In the genomic region with DNA sequence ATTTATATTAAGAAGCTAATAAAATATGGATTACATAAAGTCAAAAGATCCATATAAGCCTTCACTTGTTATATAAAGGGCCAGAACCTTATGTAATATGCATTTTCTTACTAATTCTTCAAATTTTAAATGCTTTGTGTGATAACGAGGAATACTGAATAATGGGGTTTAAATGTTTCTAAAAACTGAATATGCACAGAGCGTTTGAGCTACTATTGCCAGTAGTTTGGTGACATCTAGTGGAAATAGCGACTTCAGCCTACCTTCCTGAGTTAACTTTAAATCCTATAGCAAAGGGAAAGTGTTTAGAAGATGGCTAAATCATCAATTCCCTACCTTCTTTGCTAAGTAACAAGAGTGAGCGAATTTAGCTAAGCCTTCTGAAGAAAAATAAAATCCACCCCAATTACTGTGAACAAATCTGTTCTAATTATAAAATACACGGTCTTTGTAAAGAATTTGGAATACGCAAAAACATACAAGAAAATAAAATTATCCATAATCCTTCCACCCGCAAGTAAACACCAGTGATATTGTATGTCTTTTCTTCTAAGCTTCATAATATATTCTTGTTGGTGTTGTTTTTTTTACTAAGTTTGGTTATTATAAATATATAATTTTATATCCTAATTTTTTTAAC, we compare ENCODE assay signal across 8 cellular contexts.
A peak's percentile ranks its signal among the peaks of the same experiment; 100 is the strongest.
DNase-seq lines count a peak whose midpoint lies in the region; ATAC-seq and TF ChIP-seq lines count a peak whose summit lies in the region.

No MANE protein-coding gene starts in this region.

- TF ChIP-seq CTCF in OCI-LY7 (conservative IDR thresholded peaks at IDR 0.05; ENCODE audit: low read length): peak; percentile 66
- peak; percentile 66 for TF ChIP-seq CTCF in fibroblast of mammary gland (conservative IDR thresholded peaks at IDR 0.05; ENCODE audit: control insufficient read depth, insufficient read depth, low read depth, low read length)
- TF ChIP-seq CTCF in upper lobe of right lung (IDR thresholded peaks at IDR 0.05): peak; percentile 12

- H3K9me2 ChIP-seq in OCI-LY7 (ENCODE audit: insufficient read depth, low read length): no peaks in the 10 kb centered on the region

- ATAC-seq in upper lobe of right lung: no peak
- ATAC-seq in HG02970 (IDR thresholded peaks at IDR 0.05; ENCODE audit: low FRiP score, unreplicated experiment): no peak

- H4K20me1 ChIP-seq in OCI-LY7 (ENCODE audit: insufficient read depth, low read length): no peaks in the 10 kb centered on the region

- H3K4me3 ChIP-seq in OCI-LY7 (ENCODE audit: low read depth, low read length, poor library complexity, severe bottlenecking) (no peak overlapping the region), fibroblast of mammary gland (ENCODE audit: control insufficient read depth, low read depth, low read length) (no peak overlapping the region), upper lobe of right lung (no peak overlapping the region)

- H3K9me3 ChIP-seq in OCI-LY7 (ENCODE audit: low read length) (no peaks in the 10 kb centered on the region), upper lobe of right lung (no peaks in the 10 kb centered on the region)

- no peak overlapping the region for H2AFZ ChIP-seq in OCI-LY7 (ENCODE audit: low read length)

- H3K4me1 ChIP-seq in OCI-LY7 (ENCODE audit: insufficient read depth, low read length, poor library complexity, severe bottlenecking) (no peaks in the 10 kb centered on the region), upper lobe of right lung (no peaks in the 10 kb centered on the region)

- intact Hi-C loops in OCI-LY7 (cut with micrococcal nuclease; ENCODE audit: unreplicated experiment): no loop called here
- intact Hi-C loops in upper lobe of right lung (cut with DNase I): no loop called here

- H3K27ac ChIP-seq in OCI-LY7 (ENCODE audit: low read depth, low read length, poor library complexity, severe bottlenecking): no peak overlapping the region
- H3K27ac ChIP-seq in upper lobe of right lung: no peak overlapping the region

- H3K36me3 ChIP-seq in OCI-LY7 (ENCODE audit: insufficient read depth, low read length): no peaks in the 10 kb centered on the region
- H3K36me3 ChIP-seq in upper lobe of right lung: no peaks in the 10 kb centered on the region

- no peaks in the 10 kb centered on the region for H3K79me2 ChIP-seq in OCI-LY7 (ENCODE audit: insufficient read depth, low read depth, low read length)

- DNase-seq in COLO829 (ENCODE audit: low spot score) (peak; percentile 35), HPDE6-E6E7 (ENCODE audit: extremely low spot score) (peak; percentile 9), OCI-LY7 (ENCODE audit: low spot score) (peak; percentile 4), fibroblast of mammary gland (ENCODE audit: low read depth) (peak; percentile 63), upper lobe of right lung (no peak), COLO668 (lab: John Stamatoyannopoulos, UW; ENCODE audit: unreplicated experiment) (no peak), UCSD-AML1 (lab: John Stamatoyannopoulos, UW; ENCODE audit: unreplicated experiment) (no peak)

- POLR2A ChIA-PET in OCI-LY7 (lab: Charles Lee): interaction anchor here (0.7 to 1.4 kb wide), 4 partner anchors 11 to 52 kb away, joined by 3 to 5 read pairs (median 5); no protein-coding TSS in a partner anchor

- CTCF ChIA-PET in OCI-LY7 (lab: Charles Lee; ENCODE audit: unreplicated experiment): no interaction called here

- no peaks in the 10 kb centered on the region for H3K27me3 ChIP-seq in upper lobe of right lung

- no peak overlapping the region for H3K4me2 ChIP-seq in OCI-LY7 (ENCODE audit: low read length)

- BruUV-seq in OCI-LY7 (replicated peaks; lab: Mats Ljungman, UMichigan): no TSS peak

Comparison
In these comparisons a context has a peak if more than half of its experiments do, and no peak if none do; other contexts are left out.
1. DNase-seq: peak in COLO829 (single experiment), HPDE6-E6E7 (single experiment), OCI-LY7 (single experiment) and fibroblast of mammary gland (single experiment); none in upper lobe of right lung (single experiment), COLO668 (single experiment) and UCSD-AML1 (single experiment).
2. CTCF ChIP-seq: peak in every context shown above with its lines; median percentile 66 in OCI-LY7; 66 in fibroblast of mammary gland; 12 in upper lobe of right lung.